Comparison of ENCODE assay signal across 8 cellular contexts in the genomic region with DNA sequence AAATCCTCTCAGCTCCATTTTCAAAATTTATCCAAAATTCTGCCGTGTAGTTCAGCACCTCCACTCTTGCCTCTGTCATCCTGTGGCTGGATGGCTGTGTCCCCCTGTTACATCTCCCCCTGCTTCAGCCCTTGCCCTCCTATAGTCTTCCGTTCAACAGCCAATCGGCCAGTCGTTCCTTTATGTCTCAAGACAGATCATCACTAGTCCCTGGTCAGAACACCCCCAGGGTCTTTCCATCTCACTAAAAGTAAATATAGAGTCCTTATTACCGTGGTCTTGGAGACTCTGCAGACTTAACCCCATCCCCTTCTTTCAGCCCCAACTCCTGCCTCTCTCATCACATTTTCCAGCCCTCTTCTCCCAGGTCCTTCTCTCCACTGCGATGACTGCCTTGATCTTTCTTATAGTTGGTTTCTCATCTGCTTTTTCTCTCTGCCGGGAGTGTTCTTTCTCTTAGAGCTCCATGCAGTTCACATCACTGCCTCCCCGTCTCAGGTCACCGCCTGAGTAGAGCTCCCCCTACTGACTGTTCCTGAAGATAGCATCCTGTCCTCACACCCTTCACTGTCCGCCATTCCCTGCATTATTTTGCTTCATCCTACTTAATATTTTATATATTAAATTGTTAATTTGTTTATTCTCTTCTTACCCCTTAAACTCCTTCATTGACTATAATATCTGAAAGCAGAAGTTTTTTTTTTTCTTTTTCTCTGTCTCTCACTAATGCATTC.
DNase-seq lines count a peak whose midpoint lies in the region; ATAC-seq and TF ChIP-seq lines count a peak whose summit lies in the region.

No MANE protein-coding gene starts in this region.

- H3K4me1 ChIP-seq in mesendoderm (ENCODE audit: control insufficient read depth, low read depth, low read length), result no peaks in the 10 kb centered on the region
- H3K4me1 ChIP-seq in vagina, result no peaks in the 10 kb centered on the region

- no peak overlapping the region for H4K8ac ChIP-seq in mesendoderm (ENCODE audit: low read depth, low read length)

- no peaks in the 10 kb centered on the region for H3K27me3 Mint-ChIP-seq in brain

- no peaks in the 10 kb centered on the region for H3K9me3 ChIP-seq in vagina

- peak overlapping the region in 1 of 5 experiments; percentile 67 for H3K27ac Mint-ChIP-seq in brain

- no peak for TF ChIP-seq POLR2A in vagina (IDR thresholded peaks at IDR 0.05)

- H3K27me3 ChIP-seq in mesendoderm (ENCODE audit: insufficient read depth, low read length, poor library complexity) (no peaks in the 10 kb centered on the region), vagina (no peaks in the 10 kb centered on the region)

- H3K4me1 Mint-ChIP-seq in brain, result no peaks in the 10 kb centered on the region

- H2BK5ac ChIP-seq in mesendoderm (ENCODE audit: low read length), result no peak overlapping the region

- DNase-seq in AG10803 (ENCODE audit: low read depth) (peak; percentile 24), NAMALWA (ENCODE audit: low spot score) (peak; percentile 53), mesendoderm (peak; percentile 60), vagina (ENCODE audit: extremely low spot score in 2 of 2) (no peak)
- no peak for DNase-seq in activated effector memory CD4-positive, alpha-beta T cell treated with Interleukin-2 at 50 U/mL for 16 hours

- WGBS in mesendoderm (ENCODE audit: extremely low coverage, insufficient coverage, low lambda C conversion rate), result no CpG with 5 or more reads among the region's 10 CpGs

- TF ChIP-seq CTCF in AG10803 (conservative IDR thresholded peaks at IDR 0.05; ENCODE audit: low read length), result peak; percentile 64
- TF ChIP-seq CTCF in brain (conservative IDR thresholded peaks at IDR 0.05), result peak; percentile 43 to 67
- TF ChIP-seq CTCF in vagina (IDR thresholded peaks at IDR 0.05), result no peak

- H2BK15ac ChIP-seq in mesendoderm (replicated peaks; ENCODE audit: low read depth), result no peak overlapping the region

- peak overlapping the region in 2 of 5 experiments; percentile 24 to 39 for H3K4me3 Mint-ChIP-seq in brain

- H3K9me3 Mint-ChIP-seq in brain, result no peaks in the 10 kb centered on the region

- H3K18ac ChIP-seq in mesendoderm (ENCODE audit: low read length), result no peak overlapping the region

- H2AK5ac ChIP-seq in mesendoderm (ENCODE audit: low read length), result no peak overlapping the region

- ATAC-seq in GM18511 (IDR thresholded peaks at IDR 0.05; ENCODE audit: unreplicated experiment) (peak; percentile 89), HG02642 (IDR thresholded peaks at IDR 0.05; ENCODE audit: poor library complexity, unreplicated experiment) (peak; percentile 90)

- H3K36me3 ChIP-seq in mesendoderm (ENCODE audit: control insufficient read depth, insufficient read depth, low read length), result no peaks in the 10 kb centered on the region
- H3K36me3 ChIP-seq in vagina, result no peaks in the 10 kb centered on the region

- H3K79me1 ChIP-seq in mesendoderm (ENCODE audit: low read length), result no peaks in the 10 kb centered on the region

- H3K79me2 ChIP-seq in mesendoderm (ENCODE audit: control insufficient read depth, insufficient read depth, low read length), result no peaks in the 10 kb centered on the region

- H3K4me3 ChIP-seq in AG10803 (ENCODE audit: low read length) (no peak overlapping the region), mesendoderm (ENCODE audit: low read length) (no peak overlapping the region), vagina (no peak overlapping the region)

- H3K9ac ChIP-seq in mesendoderm (ENCODE audit: low read length), result no peak overlapping the region

- H3K56ac ChIP-seq in mesendoderm (ENCODE audit: low read length), result no peak overlapping the region

- H2BK120ac ChIP-seq in mesendoderm (ENCODE audit: low read depth, low read length), result no peak overlapping the region

- H3K27ac ChIP-seq in mesendoderm (ENCODE audit: low read depth, low read length) (no peak overlapping the region), vagina (no peak overlapping the region)

- intact Hi-C loops in vagina (cut with DNase I), result no loop called here

- H3K4ac ChIP-seq in mesendoderm (ENCODE audit: low read depth, low read length), result no peak overlapping the region

- no peak overlapping the region for H3K23ac ChIP-seq in mesendoderm (ENCODE audit: low read length)

- no peak overlapping the region for H3K4me2 ChIP-seq in mesendoderm (ENCODE audit: low read length)

- no peak overlapping the region for H4K5ac ChIP-seq in mesendoderm (ENCODE audit: low read length)

- no peaks in the 10 kb centered on the region for H3K36me3 Mint-ChIP-seq in brain

Comparison
In these comparisons a context has a peak if more than half of its experiments do, and no peak if none do; other contexts are left out.
1. DNase-seq: peak in AG10803 (single experiment), NAMALWA (single experiment) and mesendoderm (single experiment); none in vagina (0 of 2) and activated effector memory CD4-positive, alpha-beta T cell treated with Interleukin-2 at 50 U/mL for 16 hours (single experiment).
2. CTCF ChIP-seq: peak in AG10803 (single experiment) and brain (2 of 2); none in vagina (0 of 3).